In genomic region chr11:43582024-43582836, GRCh38 we compare ENCODE assay signal across 13 cellular contexts.
DNase-seq lines count a peak whose midpoint lies in the region; TF ChIP-seq lines count a peak whose summit lies in the region.
"Had no signal": no experiment of that assay in that cellular context is flagged by ENCODE, and none has a peak within 500 bp of the region (broad histone marks: within the 10 kb centered on the region; RNA-seq: fewer than 3 reads in every experiment).

No MANE protein-coding gene starts in this region.

- peak; percentile 61 for DNase-seq in endodermal cell
- DNase-seq in osteoblast (ENCODE audit: insufficient read length, low spot score, missing footprints), result peak; percentile 76
- DNase-seq in cerebellum (ENCODE audit: low spot score), result no peak
- DNase-seq in hepatic stellate cell (ENCODE audit: low spot score), result no peak
- no peak for DNase-seq in activated CD4-positive, alpha-beta memory T cell treated with anti-CD3 and anti-CD28 coated beads for 36 hours
- DNase-seq in NCI-H1694 treated with DMSO at 0.1 percent for 48 hours (lab: John Stamatoyannopoulos, UW), result no peak
- DNase-seq: activated CD4-positive, alpha-beta T cell treated with anti-CD3 and anti-CD28 coated beads, Interleukin-2, amount 50 U/mL, for 48 hours; brain microvascular endothelial cell; NCI-H2029 treated with DMSO at 0.1 percent for 48 hours had no signal

- peaks cover 96% of the 10 kb centered on the region for H3K27me3 Mint-ChIP-seq in endodermal cell (ENCODE audit: insufficient read depth)
- H3K27me3 Mint-ChIP-seq in activated CD4-positive, alpha-beta memory T cell treated with anti-CD3 and anti-CD28 coated beads for 36 hours, result peaks cover 73% of the 10 kb centered on the region

- no peaks in the 10 kb centered on the region for H3K36me3 Mint-ChIP-seq in endodermal cell (ENCODE audit: low read depth)
- no peaks in the 10 kb centered on the region for H3K36me3 Mint-ChIP-seq in activated CD4-positive, alpha-beta memory T cell treated with anti-CD3 and anti-CD28 coated beads for 36 hours

- H3K4me1 ChIP-seq in DOHH2 (ENCODE audit: control insufficient read depth, low read length) (peaks cover 21% of the 10 kb centered on the region), KMS-11 (ENCODE audit: low read depth, poor library complexity, severe bottlenecking) (peaks cover 19% of the 10 kb centered on the region), endodermal cell (ENCODE audit: control insufficient read depth, insufficient read depth, low read length) (peaks cover 3% of the 10 kb centered on the region), osteoblast (ENCODE audit: insufficient read depth, low read length) (peaks cover 3% of the 10 kb centered on the region)

- no peak overlapping the region for H3K9ac ChIP-seq in KMS-11
- H3K9ac ChIP-seq in endodermal cell (ENCODE audit: extremely low read depth, low read length, poor library complexity, severe bottlenecking), result no peak overlapping the region

- H3K27ac ChIP-seq in DOHH2 (ENCODE audit: low read depth, low read length) (no peak overlapping the region), KMS-11 (no peak overlapping the region), endodermal cell (ENCODE audit: low read depth, low read length) (no peak overlapping the region), osteoblast (ENCODE audit: low read depth, low read length) (no peak overlapping the region)
- H3K27ac ChIP-seq: brain microvascular endothelial cell, pancreas had no signal

- H3K9me2 ChIP-seq in DOHH2 (replicated peaks; ENCODE audit: control insufficient read depth, low read length), result no peaks in the 10 kb centered on the region

- H3K4me3 ChIP-seq in DOHH2 (ENCODE audit: low read length) (0 out of 2 replicates have a peak overlapping the region, but pooled peaks have one; percentile 83), KMS-11 (IDR thresholded peaks at IDR 0.05; ENCODE audit: insufficient read depth, low read depth, low read length) (no peak overlapping the region), endodermal cell (ENCODE audit: low read length) (peak overlapping the region; percentile 76), osteoblast (ENCODE audit: insufficient read depth, low read length) (no peak overlapping the region)

- H3K36me3 ChIP-seq in DOHH2 (ENCODE audit: control insufficient read depth, low read length) (no peaks in the 10 kb centered on the region), KMS-11 (ENCODE audit: insufficient read depth) (no peaks in the 10 kb centered on the region), endodermal cell (ENCODE audit: control insufficient read depth, insufficient read depth, low read length) (no peaks in the 10 kb centered on the region), osteoblast (ENCODE audit: insufficient read depth, low read length) (no peaks in the 10 kb centered on the region)
- H3K36me3 ChIP-seq: brain microvascular endothelial cell, pancreas had no signal

- no peaks in the 10 kb centered on the region for H3K9me3 ChIP-seq in DOHH2 (ENCODE audit: control insufficient read depth, insufficient read depth, low read length)
- H3K9me3 ChIP-seq in endodermal cell (ENCODE audit: control insufficient read depth, low read length), result no peaks in the 10 kb centered on the region
- no peaks in the 10 kb centered on the region for H3K9me3 ChIP-seq in osteoblast (ENCODE audit: low read depth, low read length)
- H3K9me3 ChIP-seq: pancreas had no signal

- H3K4me3 Mint-ChIP-seq in endodermal cell, result peak overlapping the region; percentile 62
- H3K4me3 Mint-ChIP-seq in activated CD4-positive, alpha-beta memory T cell treated with anti-CD3 and anti-CD28 coated beads for 36 hours, result no peak overlapping the region

- H3K27me3 ChIP-seq in DOHH2 (ENCODE audit: control insufficient read depth, low read length) (peaks cover 41% of the 10 kb centered on the region), KMS-11 (ENCODE audit: insufficient read depth, low read depth) (peaks cover 45% of the 10 kb centered on the region), endodermal cell (ENCODE audit: control insufficient read depth, insufficient read depth, low read length, poor library complexity, severe bottlenecking) (peaks cover 99% of the 10 kb centered on the region), osteoblast (ENCODE audit: insufficient read depth, low read length) (peaks cover 79% of the 10 kb centered on the region)

- H3K79me2 ChIP-seq in DOHH2 (ENCODE audit: control insufficient read depth, low read length) (no peaks in the 10 kb centered on the region), KMS-11 (ENCODE audit: insufficient read depth, low read depth) (no peaks in the 10 kb centered on the region), osteoblast (ENCODE audit: insufficient read depth, low read length) (no peaks in the 10 kb centered on the region)

- POLR2A ChIA-PET in activated CD4-positive, alpha-beta memory T cell treated with anti-CD3 and anti-CD28 coated beads for 36 hours (lab: Charles Lee), result no interaction called here

- peak overlapping the region; percentile 87; the same call in 1 of the 2 replicates for H3K4me2 ChIP-seq in DOHH2 (ENCODE audit: low read length)
- peak overlapping the region; percentile 61; the same call in 1 of the 2 replicates for H3K4me2 ChIP-seq in KMS-11
- H3K4me2 ChIP-seq in osteoblast (ENCODE audit: insufficient read depth, low read length), result no peak overlapping the region

- CTCF ChIA-PET in activated CD4-positive, alpha-beta memory T cell treated with anti-CD3 and anti-CD28 coated beads for 36 hours (lab: Charles Lee), result interaction anchor here (0.6 to 1.4 kb wide), 2 partner anchors 9 to 97 kb away, joined by 3 to 5 read pairs; no protein-coding TSS in a partner anchor

- H3K27ac Mint-ChIP-seq in endodermal cell, result no peak overlapping the region
- no peak overlapping the region for H3K27ac Mint-ChIP-seq in activated CD4-positive, alpha-beta memory T cell treated with anti-CD3 and anti-CD28 coated beads for 36 hours
- H3K27ac Mint-ChIP-seq: CD14-positive monocyte had no signal

- intact Hi-C loops in activated CD4-positive, alpha-beta memory T cell treated with anti-CD3 and anti-CD28 coated beads for 36 hours (cut with micrococcal nuclease), result no loop called here

- H4K20me1 ChIP-seq in DOHH2 (ENCODE audit: control insufficient read depth, insufficient read depth, low read depth, low read length) (no peaks in the 10 kb centered on the region), KMS-11 (ENCODE audit: insufficient read depth) (no peaks in the 10 kb centered on the region), osteoblast (ENCODE audit: insufficient read depth, low read length) (no peaks in the 10 kb centered on the region)

- H3K4me1 Mint-ChIP-seq in endodermal cell, result peaks cover 8% of the 10 kb centered on the region
- H3K4me1 Mint-ChIP-seq in activated CD4-positive, alpha-beta memory T cell treated with anti-CD3 and anti-CD28 coated beads for 36 hours (ENCODE audit: low read depth), result peaks cover 24% of the 10 kb centered on the region

- WGBS in endodermal cell (ENCODE audit: insufficient coverage in 1 of 2, insufficient read length in 1 of 2), 2 experiments, result 10 to 12% methylated on average over 6 to 37 of the region's 37 CpGs

- H3K9me3 Mint-ChIP-seq in endodermal cell, result no peaks in the 10 kb centered on the region
- H3K9me3 Mint-ChIP-seq in activated CD4-positive, alpha-beta memory T cell treated with anti-CD3 and anti-CD28 coated beads for 36 hours, result no peaks in the 10 kb centered on the region

- TF ChIP-seq CTCF in DOHH2 (IDR thresholded peaks at IDR 0.05; ENCODE audit: low read depth, low read length, poor library complexity, severe bottlenecking), result no peak
- no peak for TF ChIP-seq CTCF in KMS-11 (conservative IDR thresholded peaks at IDR 0.05; ENCODE audit: low read depth, low read length)
- no peak for TF ChIP-seq CTCF in endodermal cell (conservative IDR thresholded peaks at IDR 0.05)
- TF ChIP-seq CTCF in osteoblast (IDR thresholded peaks at IDR 0.05; ENCODE audit: extremely low read depth, low read depth, low read length), result no peak

- H3F3A ChIP-seq in DOHH2 (ENCODE audit: control insufficient read depth, insufficient read depth), result 0 out of 2 replicates have a peak, but pooled peaks cover 2% of the 10 kb centered on the region

- no peak overlapping the region for H2AFZ ChIP-seq in KMS-11 (ENCODE audit: low read depth)
- no peak overlapping the region for H2AFZ ChIP-seq in osteoblast (ENCODE audit: low read length)

Comparison
In these comparisons a context has a peak if more than half of its experiments do, and no peak if none do; other contexts are left out.
1. H3K4me3 ChIP-seq: peak in DOHH2 (single experiment) and endodermal cell (single experiment); none in KMS-11 (single experiment) and osteoblast (single experiment).
2. DNase-seq: peak in endodermal cell (single experiment) and osteoblast (single experiment); none in cerebellum (single experiment), hepatic stellate cell (single experiment), activated CD4-positive, alpha-beta memory T cell treated with anti-CD3 and anti-CD28 coated beads for 36 hours (single experiment) and NCI-H1694 treated with DMSO at 0.1 percent for 48 hours (single experiment).